Comparison of ENCODE assay signal across 8 cellular contexts in the genomic region with DNA sequence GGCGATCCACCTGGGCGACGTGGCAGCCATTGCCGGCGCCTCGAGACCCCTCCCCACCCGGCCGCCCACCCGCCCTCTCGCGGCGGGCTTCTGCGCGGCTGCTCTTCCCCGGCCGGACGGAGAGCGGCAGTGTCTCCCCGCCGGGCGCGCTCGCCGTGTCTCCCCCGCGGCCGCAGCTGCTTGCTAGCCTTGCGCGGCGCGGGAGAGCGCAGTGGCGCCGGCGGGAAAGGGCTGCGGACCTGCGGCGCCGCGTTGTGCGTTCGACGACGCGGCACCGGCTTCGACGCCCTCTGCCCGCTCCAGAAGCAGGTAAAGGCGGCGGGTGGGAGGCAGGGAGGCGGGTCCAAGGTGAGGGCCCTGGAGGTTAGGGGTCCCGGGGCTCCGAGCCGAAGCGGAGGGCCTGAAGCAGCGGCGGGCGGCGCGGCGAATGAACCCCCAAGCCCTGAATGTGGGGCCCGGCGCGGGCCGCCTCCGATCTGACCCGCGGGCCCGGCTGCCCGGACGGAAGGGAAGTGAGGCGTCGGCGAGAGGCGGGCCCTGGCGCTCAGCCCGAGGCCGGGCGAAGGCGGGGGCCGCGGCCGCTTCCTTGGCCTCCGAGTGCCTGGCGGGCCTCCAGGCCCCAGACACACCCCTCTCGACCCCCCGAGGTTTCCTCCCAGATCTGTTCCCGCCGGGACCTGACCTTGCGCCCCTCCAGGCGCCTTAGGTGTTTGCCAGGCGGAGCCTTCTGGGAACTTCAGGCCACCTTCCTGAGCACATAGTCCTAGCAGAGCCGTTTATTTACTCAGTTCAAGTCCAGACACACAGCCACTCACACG. TPM values are rescaled to one million over a fixed set of nuclear protein-coding genes. Genes with fewer than 3 reads are reported as not detected.
A peak's percentile ranks its signal among the peaks of the same experiment; 100 is the strongest.
DNase-seq lines count a peak whose midpoint lies in the region; ATAC-seq, FAIRE-seq and TF ChIP-seq lines count a peak whose summit lies in the region.

A gene (plus strand): TSS at position 129 of the 818 bp plus-strand sequence. CDS start 40,491 bp downstream, outside the sequence.

- H3K27ac Mint-ChIP-seq in naive thymus-derived CD8-positive, alpha-beta T cell: peak within 1 kb of the TSS; percentile 80 to 99 (median 97)

- no peak; the same call in 1 of the 2 replicates for TF ChIP-seq EP300 in Ishikawa (IDR thresholded peaks at IDR 0.05; ENCODE audit: borderline replicate concordance)

- TF ChIP-seq RAD21 in Ishikawa (IDR thresholded peaks at IDR 0.05; ENCODE audit: low read depth): peak; percentile 46; the same call in 1 of the 2 replicates

- H3K4me1 Mint-ChIP-seq in naive thymus-derived CD8-positive, alpha-beta T cell: peaks cover 17 to 35% (median 33%) of the 10 kb centered on the region in 4 donors

- DNase-seq in DMS114 treated with DMSO at 0.1 percent for 48 hours (lab: John Stamatoyannopoulos, UW; ENCODE audit: unreplicated experiment) (peak; percentile 39), RCC 7860 (ENCODE audit: low spot score) (peak; percentile 70), activated T-helper 1 cell treated with Interleukin-2 at 50 U/mL for 16 hours (ENCODE audit: low read depth) (peak; percentile 64), fibroblast of gingiva (ENCODE audit: low read depth) (peak; percentile 80)
- DNase-seq in naive thymus-derived CD8-positive, alpha-beta T cell: peak; percentile 51 to 85 (median 72)
- DNase-seq in stimulated activated naive CD4-positive, alpha-beta T cell (lab: John Stamatoyannopoulos, UW): peak; percentile 47 to 77 (median 62)

- H3K27me3 Mint-ChIP-seq in naive thymus-derived CD8-positive, alpha-beta T cell: no peaks in the 10 kb centered on the region

- POLR2A ChIA-PET in naive thymus-derived CD8-positive, alpha-beta T cell (lab: Charles Lee): interaction anchor here (0.7 to 2.0 kb wide), 24 partner anchors 11 to 418 kb away, joined by 3 to 18 read pairs (median 6); a partner anchor contains a TSS

- peaks cover 3 to 13% (median 4%) of the 10 kb centered on the region in 3 donors for H3K36me3 Mint-ChIP-seq in naive thymus-derived CD8-positive, alpha-beta T cell

- no peaks in the 10 kb centered on the region for H3K9me3 Mint-ChIP-seq in naive thymus-derived CD8-positive, alpha-beta T cell

- no peak for FAIRE-seq in RCC 7860 (lab: Jason Lieb, UNC)

- peak within 1 kb of the TSS; percentile 92 to 100 (median 95) for H3K4me3 Mint-ChIP-seq in naive thymus-derived CD8-positive, alpha-beta T cell

- ATAC-seq in GM21576 (IDR thresholded peaks at IDR 0.05; ENCODE audit: unreplicated experiment): peak; percentile 49
- peak; percentile 65 to 67 for ATAC-seq in naive thymus-derived CD8-positive, alpha-beta T cell

TF ChIP-seq in Ishikawa, 13 proteins besides CTCF, POLR2A, EP300 and RAD21:
- no peak for TF ChIP-seq TEAD4 (IDR thresholded peaks at IDR 0.05)
- no peak for TF ChIP-seq YY1 (IDR thresholded peaks at IDR 0.05; ENCODE audit: low read depth)
- TF ChIP-seq CREB1 (IDR thresholded peaks at IDR 0.05; ENCODE audit: low read depth): no peak
- TF ChIP-seq, protein P1, sequence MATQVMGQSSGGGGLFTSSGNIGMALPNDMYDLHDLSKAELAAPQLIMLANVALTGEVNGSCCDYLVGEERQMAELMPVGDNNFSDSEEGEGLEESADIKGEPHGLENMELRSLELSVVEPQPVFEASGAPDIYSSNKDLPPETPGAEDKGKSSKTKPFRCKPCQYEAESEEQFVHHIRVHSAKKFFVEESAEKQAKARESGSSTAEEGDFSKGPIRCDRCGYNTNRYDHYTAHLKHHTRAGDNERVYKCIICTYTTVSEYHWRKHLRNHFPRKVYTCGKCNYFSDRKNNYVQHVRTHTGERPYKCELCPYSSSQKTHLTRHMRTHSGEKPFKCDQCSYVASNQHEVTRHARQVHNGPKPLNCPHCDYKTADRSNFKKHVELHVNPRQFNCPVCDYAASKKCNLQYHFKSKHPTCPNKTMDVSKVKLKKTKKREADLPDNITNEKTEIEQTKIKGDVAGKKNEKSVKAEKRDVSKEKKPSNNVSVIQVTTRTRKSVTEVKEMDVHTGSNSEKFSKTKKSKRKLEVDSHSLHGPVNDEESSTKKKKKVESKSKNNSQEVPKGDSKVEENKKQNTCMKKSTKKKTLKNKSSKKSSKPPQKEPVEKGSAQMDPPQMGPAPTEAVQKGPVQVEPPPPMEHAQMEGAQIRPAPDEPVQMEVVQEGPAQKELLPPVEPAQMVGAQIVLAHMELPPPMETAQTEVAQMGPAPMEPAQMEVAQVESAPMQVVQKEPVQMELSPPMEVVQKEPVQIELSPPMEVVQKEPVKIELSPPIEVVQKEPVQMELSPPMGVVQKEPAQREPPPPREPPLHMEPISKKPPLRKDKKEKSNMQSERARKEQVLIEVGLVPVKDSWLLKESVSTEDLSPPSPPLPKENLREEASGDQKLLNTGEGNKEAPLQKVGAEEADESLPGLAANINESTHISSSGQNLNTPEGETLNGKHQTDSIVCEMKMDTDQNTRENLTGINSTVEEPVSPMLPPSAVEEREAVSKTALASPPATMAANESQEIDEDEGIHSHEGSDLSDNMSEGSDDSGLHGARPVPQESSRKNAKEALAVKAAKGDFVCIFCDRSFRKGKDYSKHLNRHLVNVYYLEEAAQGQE (IDR thresholded peaks at IDR 0.05; ENCODE audit: low read depth): no peak
- 0 out of 2 replicates have a peak, but pooled peaks have one; percentile 36 for TF ChIP-seq EGR1 (IDR thresholded peaks at IDR 0.05)
- TF ChIP-seq FOXM1 (IDR thresholded peaks at IDR 0.05; ENCODE audit: borderline replicate concordance, low read depth): no peak
- TF ChIP-seq, protein P2, sequence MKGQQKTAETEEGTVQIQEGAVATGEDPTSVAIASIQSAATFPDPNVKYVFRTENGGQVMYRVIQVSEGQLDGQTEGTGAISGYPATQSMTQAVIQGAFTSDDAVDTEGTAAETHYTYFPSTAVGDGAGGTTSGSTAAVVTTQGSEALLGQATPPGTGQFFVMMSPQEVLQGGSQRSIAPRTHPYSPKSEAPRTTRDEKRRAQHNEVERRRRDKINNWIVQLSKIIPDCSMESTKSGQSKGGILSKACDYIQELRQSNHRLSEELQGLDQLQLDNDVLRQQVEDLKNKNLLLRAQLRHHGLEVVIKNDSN (IDR thresholded peaks at IDR 0.05): no peak
- TF ChIP-seq NFIC (IDR thresholded peaks at IDR 0.05): peak; percentile 84
- TF ChIP-seq TAF1 (IDR thresholded peaks at IDR 0.05; ENCODE audit: low read depth): peak; percentile 59
- TF ChIP-seq TCF12 (IDR thresholded peaks at IDR 0.05; ENCODE audit: low read depth): peak; percentile 42; the same call in 1 of the 2 replicates
- TF ChIP-seq CEBPB (IDR thresholded peaks at IDR 0.05): no peak
- TF ChIP-seq, protein P3, sequence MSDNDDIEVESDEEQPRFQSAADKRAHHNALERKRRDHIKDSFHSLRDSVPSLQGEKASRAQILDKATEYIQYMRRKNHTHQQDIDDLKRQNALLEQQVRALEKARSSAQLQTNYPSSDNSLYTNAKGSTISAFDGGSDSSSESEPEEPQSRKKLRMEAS (IDR thresholded peaks at IDR 0.05): peak; percentile 78
- peak; percentile 85 for TF ChIP-seq ZBTB7A (IDR thresholded peaks at IDR 0.05; ENCODE audit: low read depth)

RNA-seq across cellular contexts. Expression of the gene that starts here (rescaled TPM):
- total RNA-seq in naive thymus-derived CD8-positive, alpha-beta T cell: 10 to 100 TPM; 14.8 to 19.0 TPM
- 10 to 100 TPM; 10.7 to 14.3 (median 13.5) TPM for polyA plus RNA-seq in naive thymus-derived CD8-positive, alpha-beta T cell

Comparison
In these comparisons a context has a peak if more than half of its experiments do, and no peak if none do; other contexts are left out.
1. Peak in every context shown above with its lines: DNase-seq and ATAC-seq.